In genomic region chr19:32406161-32407003, GRCh38 we compare ENCODE assay signal across 8 cellular contexts. TPM values are rescaled to one million over a fixed set of nuclear protein-coding genes. Genes with fewer than 3 reads are reported as not detected.
A peak's percentile ranks its signal among the peaks of the same experiment; 100 is the strongest.
DNase-seq lines count a peak whose midpoint lies in the region; ATAC-seq and TF ChIP-seq lines count a peak whose summit lies in the region.

No MANE protein-coding gene starts in this region.

- H3K4me3 ChIP-seq in AG09309 (ENCODE audit: control insufficient read depth, low read depth, low read length) = peak overlapping the region; percentile 78
- peak overlapping the region; percentile 97 for H3K4me3 ChIP-seq in HAP-1
- H3K4me3 ChIP-seq in testis = peak overlapping the region; percentile 96 to 99

- in situ Hi-C loops in HAP-1 (cut with MboI; ENCODE audit: low sequenced_read_pairs) = no loop called here

- H3K27me3 ChIP-seq in HAP-1 (ENCODE audit: low read depth) (no peaks in the 10 kb centered on the region), testis (no peaks in the 10 kb centered on the region)

- no peaks in the 10 kb centered on the region for H3K9me3 Mint-ChIP-seq in activated naive CD4-positive, alpha-beta T cell treated with anti-CD3 and anti-CD28 coated beads, Interleukin-2, amount 50 U/mL, for 72 hours

- H3K36me3 ChIP-seq in HAP-1 (replicated peaks) (peaks cover 24% of the 10 kb centered on the region), testis (ENCODE audit: low read depth, missing control alignments) (no peaks in the 10 kb centered on the region)

- 9 to 10% methylated on average over 15 to 27 of the region's 33 CpGs for WGBS in testis, 2 donors

- H3K4me1 ChIP-seq in HAP-1 = peaks cover 4% of the 10 kb centered on the region
- peaks cover 11% of the 10 kb centered on the region for H3K4me1 ChIP-seq in testis

- H3K27ac Mint-ChIP-seq in activated naive CD4-positive, alpha-beta T cell treated with anti-CD3 and anti-CD28 coated beads, Interleukin-2, amount 50 U/mL, for 72 hours = peak overlapping the region; percentile 84 to 87

- peaks cover 0 to 5% of the 10 kb centered on the region in 2 donors for H3K36me3 Mint-ChIP-seq in activated naive CD4-positive, alpha-beta T cell treated with anti-CD3 and anti-CD28 coated beads, Interleukin-2, amount 50 U/mL, for 72 hours

- DNase-seq in AG09309 (ENCODE audit: low read depth) (no peak), HAP-1 (ENCODE audit: low spot score in 2 of 2) (peak in 1 of 2 experiments; percentile 14), iris pigment epithelial cell (ENCODE audit: low read depth) (peak; percentile 19), testis (no peak), NAMALWA (ENCODE audit: low spot score) (no peak)
- DNase-seq in activated naive CD4-positive, alpha-beta T cell treated with anti-CD3 and anti-CD28 coated beads, Interleukin-2, amount 50 U/mL, for 72 hours (ENCODE audit: low spot score in 2 of 2) = no peak

- ATAC-seq in activated naive CD4-positive, alpha-beta T cell treated with anti-CD3 and anti-CD28 coated beads, Interleukin-2, amount 50 U/mL, for 72 hours = no peak
- no peak for ATAC-seq in GM21515 (IDR thresholded peaks at IDR 0.05; ENCODE audit: unreplicated experiment)
- ATAC-seq in GM18520 (IDR thresholded peaks at IDR 0.05; ENCODE audit: unreplicated experiment) = no peak

- TF ChIP-seq CTCF in AG09309 (IDR thresholded peaks at IDR 0.05; ENCODE audit: control insufficient read depth, insufficient read depth, low read depth, low read length, missing control alignments) = no peak
- TF ChIP-seq CTCF in testis (IDR thresholded peaks at IDR 0.05) = no peak

- no peak for TF ChIP-seq POLR2A in testis (IDR thresholded peaks at IDR 0.05)

- intact Hi-C loops in testis (cut with DNase I; ENCODE audit: low total_unique reads) = no loop called here

- H3K9me3 ChIP-seq in HAP-1 (no peaks in the 10 kb centered on the region), testis (no peaks in the 10 kb centered on the region)

- peak overlapping the region; percentile 27 to 99 for H3K27ac ChIP-seq in testis

RNA-seq across cellular contexts. Expression of gene DPY19L3, which starts 0.8 kb away (rescaled TPM):
- total RNA-seq in activated naive CD4-positive, alpha-beta T cell treated with anti-CD3 and anti-CD28 coated beads, Interleukin-2, amount 50 U/mL, for 72 hours = 10 to 100 TPM; 15.4 to 22.2 TPM
- 10 to 100 TPM; 68.9 to 79.9 TPM for total RNA-seq in testis
- polyA plus RNA-seq in testis (ENCODE audit: insufficient read depth, low read depth, low replicate concordance) = 23.8 TPM
